1 cellular context compared by ENCODE assay signal in genomic region chr5:113034182-113034773, GRCh38.
TF ChIP-seq lines count a peak whose summit lies in the region.

No MANE protein-coding gene starts in this region.

TF ChIP-seq in H1, 55 proteins besides CTCF, POLR2A, EP300 and RAD21:
- TF ChIP-seq SAP30 (IDR thresholded peaks at IDR 0.05; ENCODE audit: insufficient read depth, insufficient replicate concordance, low read length) (no peak), NANOG (IDR thresholded peaks at IDR 0.05; ENCODE audit: insufficient read depth, low read depth, low read length, poor library complexity, severe bottlenecking) (peak; percentile 59)
